In the genomic region with DNA sequence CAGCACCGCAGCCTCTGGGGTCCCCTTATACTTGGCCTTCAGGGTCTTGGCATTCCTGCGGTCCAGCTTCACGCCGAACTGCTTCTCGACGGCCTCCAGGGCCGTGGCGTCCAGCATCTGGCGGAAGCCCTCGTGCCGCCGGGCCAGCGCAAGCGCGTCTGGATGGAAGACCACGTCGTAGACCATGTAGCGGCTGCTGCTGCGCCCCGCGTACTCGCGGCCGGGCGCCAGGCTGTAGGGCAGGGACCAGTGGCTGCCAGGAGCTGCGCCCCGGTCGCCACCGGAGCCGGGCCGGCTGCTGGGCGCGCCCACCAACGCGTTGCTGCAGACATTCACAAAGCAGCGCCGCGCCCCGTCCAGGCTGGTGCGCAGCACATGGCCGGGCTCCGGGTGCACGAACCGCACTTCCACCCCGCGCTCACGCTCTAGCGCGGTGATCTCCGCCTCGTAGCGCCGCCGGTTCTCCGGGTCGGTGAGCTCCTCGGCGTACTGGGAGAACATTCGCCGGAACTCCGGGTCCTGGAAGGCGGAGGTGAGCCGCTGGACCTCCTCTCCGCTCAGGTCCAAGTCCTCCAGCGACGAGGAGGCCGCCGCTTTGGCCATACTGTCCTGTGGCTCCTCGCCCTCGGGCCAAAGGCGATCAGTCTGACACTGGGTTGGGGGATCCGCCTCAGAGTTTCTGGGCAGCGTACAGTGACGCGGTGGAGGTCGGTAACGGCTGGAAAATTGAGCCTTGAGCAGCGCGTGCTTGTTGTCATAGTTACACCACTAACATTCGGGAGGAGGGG, we compare ENCODE assay signal across 8 cellular contexts. TPM values are rescaled to one million over a fixed set of nuclear protein-coding genes. Genes with fewer than 3 reads are reported as not detected.
DNase-seq lines count a peak whose midpoint lies in the region; ATAC-seq and TF ChIP-seq lines count a peak whose summit lies in the region.

DNAAF2 (minus strand) TSS at position 698 of the 788 bp plus-strand sequence; CDS start at position 603, 95 bp downstream.

- no peaks in the 10 kb centered on the region for H4K20me1 ChIP-seq in OCI-LY1 (ENCODE audit: insufficient read depth, low read length)

- H3K27me3 ChIP-seq in OCI-LY1 (ENCODE audit: insufficient read depth, low read length) = no peaks in the 10 kb centered on the region

- H3K36me3 ChIP-seq in OCI-LY1 (ENCODE audit: insufficient read depth, low read length) = peaks cover 33% of the 10 kb centered on the region

- no peak within 1 kb of the TSS for H2AFZ ChIP-seq in OCI-LY1 (ENCODE audit: low read length)

- no peaks in the 10 kb centered on the region for H3K9me3 ChIP-seq in OCI-LY1 (ENCODE audit: low read length)

- no peaks in the 10 kb centered on the region for H3K9me2 ChIP-seq in OCI-LY1 (ENCODE audit: low read depth, low read length)

- peaks cover 28 to 73% (median 53%) of the 10 kb centered on the region in 3 donors for H3K4me1 Mint-ChIP-seq in naive B cell

- peaks cover 26% of the 10 kb centered on the region for H3K4me1 ChIP-seq in OCI-LY1 (ENCODE audit: insufficient read depth, low read length, severe bottlenecking)

- H3K4me3 Mint-ChIP-seq in naive B cell = peak within 1 kb of the TSS; percentile 80 to 99 (median 95)

- no peaks in the 10 kb centered on the region for H3K9me3 Mint-ChIP-seq in naive B cell

- H3K27ac Mint-ChIP-seq in naive B cell = peak within 1 kb of the TSS; percentile 97 to 100 (median 99)

- peak within 1 kb of the TSS; percentile 87 for H3K9ac ChIP-seq in OCI-LY1 (ENCODE audit: low read length)

- TF ChIP-seq CTCF in OCI-LY1 (IDR thresholded peaks at IDR 0.05; ENCODE audit: low read length) = no peak

- ATAC-seq in GM21381 (IDR thresholded peaks at IDR 0.05; ENCODE audit: unreplicated experiment) (peak; percentile 25), esophagus mucosa (peak; percentile 74), naive B cell (ENCODE audit: low read depth in 2 of 2) (peak; percentile 59 to 61)
- peak; percentile 32 for ATAC-seq in stimulated activated naive CD8-positive, alpha-beta T cell treated with anti-CD3 and anti-CD28 coated beads, Interleukin-15, Interleukin-2, amounts not matched to agents 100 U/mL and 50 U/mL, for 24 hours

- H3K27me3 Mint-ChIP-seq in naive B cell = no peaks in the 10 kb centered on the region

- peaks cover 32% of the 10 kb centered on the region for H3K79me2 ChIP-seq in OCI-LY1 (ENCODE audit: insufficient read depth, low read length)

- H3K4me2 ChIP-seq in OCI-LY1 (ENCODE audit: low read length) = peak within 1 kb of the TSS; percentile 89

- peak within 1 kb of the TSS; percentile 84 for H3K27ac ChIP-seq in OCI-LY1 (ENCODE audit: low read depth, low read length, poor library complexity, severe bottlenecking)

- peaks cover 16 to 18% of the 10 kb centered on the region in 2 donors for H3K36me3 Mint-ChIP-seq in naive B cell

- DNase-seq in COR-L47 (lab: John Stamatoyannopoulos, UW) = peak; percentile 50
- peak; percentile 76 for DNase-seq in HT-29 (ENCODE audit: low spot score)
- peak; percentile 72 to 78 for DNase-seq in activated T-cell treated with anti-CD3 and anti-CD28 coated beads, Interleukin-2, amount 50 U/mL, for 48 hours
- peak; percentile 81 for DNase-seq in naive B cell
- DNase-seq in stimulated activated naive CD8-positive, alpha-beta T cell treated with anti-CD3 and anti-CD28 coated beads, Interleukin-15, Interleukin-2, amounts not matched to agents 100 U/mL and 50 U/mL, for 24 hours = peak; percentile 66

- no peaks in the 10 kb centered on the region for H3F3A ChIP-seq in OCI-LY1 (ENCODE audit: insufficient read depth, low read length)

- peak within 1 kb of the TSS; percentile 88 for H3K4me3 ChIP-seq in OCI-LY1 (ENCODE audit: low read depth, low read length, poor library complexity, severe bottlenecking)

RNA-seq across cellular contexts. Expression of gene DNAAF2, which starts in this region (rescaled TPM):
- 23.0 and 24.9 TPM in 2 replicates for total RNA-seq in HT-29 (2014; rRNA removed; shearing (Covaris generic))
- 5.7 TPM for total RNA-seq in esophagus mucosa
- polyA plus RNA-seq in naive B cell (ENCODE audit: low read depth in 6 of 6) = 10 to 100 TPM; 16.1 to 28.3 (median 24.8) TPM

Comparison
In these comparisons a context has a peak if more than half of its experiments do, and no peak if none do; other contexts are left out.
1. Peak in every context shown above with its lines: DNase-seq, ATAC-seq, H3K4me3 ChIP-seq and H3K27ac ChIP-seq.